In genomic region chr7:138738551-138739335, GRCh38 we compare ENCODE assay signal across 1 cellular context.
A peak's percentile ranks its signal among the peaks of the same experiment; 100 is the strongest.
TF ChIP-seq lines count a peak whose summit lies in the region.

No MANE protein-coding gene starts in this region.

TF ChIP-seq in K562, 482 proteins besides CTCF, POLR2A, EP300 and RAD21 (continued from another document and continues in another):
- TF ChIP-seq SP1 (CRISPR knock-in tag; IDR thresholded peaks at IDR 0.05), result no peak
- no peak for TF ChIP-seq TFE3 (CRISPR knock-in tag; IDR thresholded peaks at IDR 0.05)
- TF ChIP-seq CBX5 (IDR thresholded peaks at IDR 0.05; ENCODE audit: borderline replicate concordance, low read depth), result no peak
- TF ChIP-seq CTBP1 (IDR thresholded peaks at IDR 0.05; ENCODE audit: borderline replicate concordance), result 0 out of 2 replicates have a peak, but pooled peaks have one; percentile 12
- TF ChIP-seq POLR3A (IDR thresholded peaks at IDR 0.05; ENCODE audit: borderline replicate concordance, extremely low read depth, insufficient read depth, insufficient read length), result no peak
- no peak for TF ChIP-seq HNRNPLL (IDR thresholded peaks at IDR 0.05; ENCODE audit: low read depth, low read length, poor library complexity, severe bottlenecking)
- TF ChIP-seq DEAF1 (CRISPR knock-in tag; IDR thresholded peaks at IDR 0.05), result peak; percentile 96
- no peak for TF ChIP-seq SNRNP70 (optimal IDR thresholded peaks at IDR 0.05; ENCODE audit: low read depth, low read length)
- TF ChIP-seq PATZ1 (CRISPR knock-in tag; IDR thresholded peaks at IDR 0.05; ENCODE audit: borderline replicate concordance), result no peak
- no peak for TF ChIP-seq E2F6 (IDR thresholded peaks at IDR 0.05; ENCODE audit: borderline replicate concordance in 1 of 2, extremely low read depth in 1 of 2, insufficient read depth in 1 of 2, insufficient read length in 1 of 2, low read depth in 1 of 2, low read length in 1 of 2, poor library complexity in 1 of 2, severe bottlenecking in 1 of 2)
- TF ChIP-seq ZBTB11 (CRISPR knock-in tag; IDR thresholded peaks at IDR 0.05), result no peak
- no peak for TF ChIP-seq YBX1 (IDR thresholded peaks at IDR 0.05)
- 0 out of 2 replicates have a peak, but pooled peaks have one; percentile 20 for TF ChIP-seq CREM (IDR thresholded peaks at IDR 0.05; ENCODE audit: low read depth)
- no peak for TF ChIP-seq GATAD2A (IDR thresholded peaks at IDR 0.05)
- TF ChIP-seq GATA2 (CRISPR knock-in tag; IDR thresholded peaks at IDR 0.05), result no peak
- peak; percentile 93; the same call in 1 of the 2 replicates for TF ChIP-seq STAG1 (CRISPR knock-in tag; IDR thresholded peaks at IDR 0.05; ENCODE audit: borderline replicate concordance)
- TF ChIP-seq NR2C2 (CRISPR knock-in tag; IDR thresholded peaks at IDR 0.05), result no peak
- TF ChIP-seq NR2C2 (tag; IDR thresholded peaks at IDR 0.05), result no peak
- peak in 1 of 2 experiments; percentile 26; a peak in 1 of 4 replicates for TF ChIP-seq FOXK2 (conservative IDR thresholded peaks at IDR 0.05 in 1 of 2, IDR thresholded peaks at IDR 0.05 in 1 of 2; ENCODE audit: low read depth in 2 of 2)
- TF ChIP-seq ARID4B (CRISPR knock-in tag; IDR thresholded peaks at IDR 0.05), result no peak
- TF ChIP-seq PCBP1 (IDR thresholded peaks at IDR 0.05; ENCODE audit: low read depth, low read length, poor library complexity, severe bottlenecking), result no peak
- no peak for TF ChIP-seq ZNF133 (CRISPR knock-in tag; IDR thresholded peaks at IDR 0.05)
- no peak for TF ChIP-seq CREBBP (IDR thresholded peaks at IDR 0.05; ENCODE audit: low read depth, low read length)
- TF ChIP-seq CTCFL (IDR thresholded peaks at IDR 0.05; ENCODE audit: borderline replicate concordance, insufficient read depth, low read depth, low read length, poor library complexity, severe bottlenecking), result no peak
- no peak for TF ChIP-seq ZNF121 (CRISPR knock-in tag; conservative IDR thresholded peaks at IDR 0.05)
- TF ChIP-seq NFE2 (IDR thresholded peaks at IDR 0.05; ENCODE audit: low read depth), result peak; percentile 46
- TF ChIP-seq RFX1 (IDR thresholded peaks at IDR 0.05), result peak; percentile 17; the same call in 1 of the 2 replicates
- no peak for TF ChIP-seq PYGO2 (tag; IDR thresholded peaks at IDR 0.05)
- 0 out of 2 replicates have a peak, but pooled peaks have one; percentile 55 for TF ChIP-seq XRCC5 (IDR thresholded peaks at IDR 0.05; ENCODE audit: low read depth, low read length)
- 0 out of 2 replicates have a peak, but pooled peaks have one; percentile 41 for TF ChIP-seq ZBTB17 (CRISPR knock-in tag; IDR thresholded peaks at IDR 0.05)
- no peak for TF ChIP-seq ARID3A (IDR thresholded peaks at IDR 0.05; ENCODE audit: borderline replicate concordance, low read depth, low read length)
- peak; percentile 35; the same call in 1 of the 2 replicates for TF ChIP-seq ZNF512 (tag; IDR thresholded peaks at IDR 0.05)
- no peak for TF ChIP-seq TAF15 (IDR thresholded peaks at IDR 0.05; ENCODE audit: low read depth, low read length)
- TF ChIP-seq SREBF1 (IDR thresholded peaks at IDR 0.05; ENCODE audit: borderline replicate concordance, low read depth, low read length), result 0 out of 2 replicates have a peak, but pooled peaks have one; percentile 14
- TF ChIP-seq MITF (IDR thresholded peaks at IDR 0.05), result no peak
- TF ChIP-seq ELF2 (CRISPR knock-in tag; IDR thresholded peaks at IDR 0.05), result no peak
- TF ChIP-seq TBP (optimal IDR thresholded peaks at IDR 0.05; ENCODE audit: low read depth, low read length), result peak; percentile 13
